Comparison of ENCODE assay signal across 8 cellular contexts in genomic region chr22:24583221-24583971, GRCh38. TPM values are rescaled to one million over a fixed set of nuclear protein-coding genes. Genes with fewer than 3 reads are reported as not detected.
DNase-seq lines count a peak whose midpoint lies in the region; ATAC-seq, FAIRE-seq and TF ChIP-seq lines count a peak whose summit lies in the region.

No MANE protein-coding gene starts in this region.

- WGBS in H1 (ENCODE audit: extremely low coverage in 1 of 2, insufficient coverage in 1 of 2, insufficient read length in 1 of 2, insufficient replicate concordance in 2 of 2, low coverage in 1 of 2, low lambda C conversion rate in 2 of 2, missing lambda C conversion rate in 1 of 2), 2 experiments = 87% methylated on average over 17 of the region's 17 CpGs; no CpG with 5 or more reads in 1 of the 2 experiments

- peak overlapping the region; percentile 75; the same call in 1 of the 2 replicates for H2AK5ac ChIP-seq in H1 (ENCODE audit: low read depth, low read length)

- no peak overlapping the region for H3K4ac ChIP-seq in H1 (replicated peaks; ENCODE audit: insufficient read length, low read depth, low read length)

- no peak overlapping the region for H3K18ac ChIP-seq in H1 (ENCODE audit: extremely low read depth, low read length)

- no peak for FAIRE-seq in H1 (lab: Jason Lieb, UNC)

- H3K27me3 ChIP-seq in H1 (replicated peaks in 1 of 4; ENCODE audit: control insufficient read depth in 3 of 4, extremely low read depth in 1 of 4, insufficient read depth in 3 of 4, low read length in 3 of 4) = no peaks in the 10 kb centered on the region

- no peak overlapping the region for H3K4me2 ChIP-seq in H1 (ENCODE audit: insufficient read depth in 1 of 2, low read depth in 2 of 2, low read length in 2 of 2)

- 0 out of 2 replicates have a peak overlapping the region, but pooled peaks have one; percentile 7 for H2BK12ac ChIP-seq in H1 (ENCODE audit: low read depth, low read length)

- no peak overlapping the region for H2BK120ac ChIP-seq in H1 (replicated peaks; ENCODE audit: low read depth, low read length)

- no peak overlapping the region for H3K56ac ChIP-seq in H1 (replicated peaks; ENCODE audit: insufficient read length, low read depth, low read length)

- no peak overlapping the region for H4K8ac ChIP-seq in H1 (ENCODE audit: extremely low read depth, insufficient read depth, low read length)

- no peaks in the 10 kb centered on the region for H3K4me1 ChIP-seq in H1 (replicated peaks in 1 of 4; ENCODE audit: control insufficient read depth in 3 of 4, insufficient read depth in 4 of 4, low read length in 3 of 4)

- peaks cover 3% of the 10 kb centered on the region for H3K36me3 Mint-ChIP-seq in nephron (ENCODE audit: low read depth)
- no peaks in the 10 kb centered on the region for H3K36me3 Mint-ChIP-seq in immature natural killer cell

- TF ChIP-seq CTCF in H1 (IDR thresholded peaks at IDR 0.05; ENCODE audit: control extremely low read depth in 1 of 3, insufficient read depth in 1 of 3, low read depth in 1 of 3, low read length in 3 of 3) = no peak
- no peak for TF ChIP-seq CTCF in nephron (IDR thresholded peaks at IDR 0.05; ENCODE audit: unreplicated experiment in 3 of 3)
- no peak for TF ChIP-seq CTCF in omental fat pad (IDR thresholded peaks at IDR 0.05)

- no peak for TF ChIP-seq EP300 in H1 (IDR thresholded peaks at IDR 0.05; ENCODE audit: borderline replicate concordance in 1 of 2, low read depth in 2 of 2, low read length in 2 of 2)

- DNase-seq in DMS153 treated with DMSO at 0.1 percent for 48 hours (lab: John Stamatoyannopoulos, UW; ENCODE audit: unreplicated experiment) = peak; percentile 60
- DNase-seq in NCI-H2081 treated with DMSO at 0.1 percent for 48 hours (lab: John Stamatoyannopoulos, UW) = peak; percentile 25
- DNase-seq in H1 (ENCODE audit: low read depth in 1 of 2, low spot score in 2 of 2) = no peak
- DNase-seq in immature natural killer cell = no peak
- DNase-seq in occipital lobe (lab: John Stamatoyannopoulos, UW) = no peak
- DNase-seq in activated CD4-positive, alpha-beta T cell treated with anti-CD3 and anti-CD28 coated beads for 4 hours = no peak
- DNase-seq in omental fat pad (ENCODE audit: low spot score) = no peak

- TF ChIP-seq RAD21 in H1 (IDR thresholded peaks at IDR 0.05 in 1 of 2, conservative IDR thresholded peaks at IDR 0.05 in 1 of 2; ENCODE audit: low read depth in 2 of 2, low read length in 2 of 2) = no peak

- no peak overlapping the region for H2BK15ac ChIP-seq in H1 (ENCODE audit: low read length)

- TF ChIP-seq POLR2A in H1 (IDR thresholded peaks at IDR 0.05; ENCODE audit: control extremely low read depth in 1 of 2, low read depth in 2 of 2, low read length in 2 of 2) = no peak

- H3K4me3 ChIP-seq in H1 (ENCODE audit: extremely low read depth in 1 of 4, insufficient read depth in 2 of 4, low read depth in 3 of 4, low read length in 4 of 4) = no peak overlapping the region

- POLR2A ChIA-PET in H1 (lab: Charles Lee; ENCODE audit: partially characterized antibody) = interaction anchor here (0.7 to 4.4 kb wide), 13 partner anchors 8 to 32 kb away, joined by 3 to 38 read pairs (median 5); partner anchors contain the start of genes GUCD1, LRRC75B and SNRPD3

- H3K14ac ChIP-seq in H1 (ENCODE audit: insufficient read length) = no peak overlapping the region

- no peaks in the 10 kb centered on the region for H3K79me2 ChIP-seq in H1 (ENCODE audit: control insufficient read depth in 1 of 2, insufficient read depth in 2 of 2, low read length in 2 of 2)

- H4K91ac ChIP-seq in H1 (replicated peaks; ENCODE audit: insufficient read length, low read length) = no peak overlapping the region

- H3K79me1 ChIP-seq in H1 (ENCODE audit: low read depth, low read length) = no peaks in the 10 kb centered on the region

- no peak overlapping the region for H2AFZ ChIP-seq in H1 (ENCODE audit: low read length)

- peaks cover 0 to 5% (median under 1%) of the 10 kb centered on the region in 4 experiments; a peak in 3 of 8 replicates for H3K36me3 ChIP-seq in H1 (ENCODE audit: control insufficient read depth in 2 of 4, insufficient read depth in 4 of 4, low read length in 3 of 4)

- no peaks in the 10 kb centered on the region for H3K27me3 Mint-ChIP-seq in nephron (ENCODE audit: low read depth)
- H3K27me3 Mint-ChIP-seq in immature natural killer cell (ENCODE audit: low read depth in 3 of 3) = no peaks in the 10 kb centered on the region

- H3K23ac ChIP-seq in H1 (ENCODE audit: insufficient read length) = no peak overlapping the region

- H2BK20ac ChIP-seq in H1 (ENCODE audit: low read length) = no peak overlapping the region

- H2BK5ac ChIP-seq in H1 (ENCODE audit: low read depth, low read length) = no peak overlapping the region

- no peak overlapping the region for H3K27ac ChIP-seq in H1 (ENCODE audit: low read depth, low read length)

- no peak overlapping the region for H4K5ac ChIP-seq in H1 (ENCODE audit: insufficient read length, low read depth, low read length)

- H3K27ac Mint-ChIP-seq in nephron (peak overlapping the region; percentile 88 to 97 (median 95)), immature natural killer cell (no peak overlapping the region)

- H3K4me3 Mint-ChIP-seq in nephron = peak overlapping the region in 1 of 3 experiments; percentile 15
- H3K4me3 Mint-ChIP-seq in immature natural killer cell = no peak overlapping the region

- no peaks in the 10 kb centered on the region for H3K9me3 ChIP-seq in H1 (ENCODE audit: insufficient read depth in 2 of 2, low read depth in 1 of 2, low read length in 1 of 2)

- CTCF ChIA-PET in H1 (lab: Charles Lee; ENCODE audit: partially characterized antibody) = interaction anchor here (0.7 kb wide), 1 partner anchor 60 kb away, joined by 3 read pairs; no protein-coding TSS in a partner anchor

- no peaks in the 10 kb centered on the region for H3K9me3 Mint-ChIP-seq in nephron
- H3K9me3 Mint-ChIP-seq in immature natural killer cell = no peaks in the 10 kb centered on the region

- no peaks in the 10 kb centered on the region for H3K23me2 ChIP-seq in H1 (ENCODE audit: low read depth, low read length)

- H3K9ac ChIP-seq in H1 (replicated peaks in 1 of 4; ENCODE audit: extremely low read depth in 1 of 4, low read depth in 3 of 4, low read length in 3 of 4) = no peak overlapping the region

- peaks cover 0 to 2% of the 10 kb centered on the region in 2 experiments for H4K20me1 ChIP-seq in H1 (replicated peaks in 1 of 2; ENCODE audit: control insufficient read depth in 1 of 2, insufficient read depth in 2 of 2, low read length in 2 of 2)

- no peak for ATAC-seq in omental fat pad (ENCODE audit: low FRiP score)

- H3K4me1 Mint-ChIP-seq in nephron (peaks cover 20% of the 10 kb centered on the region), immature natural killer cell (no peaks in the 10 kb centered on the region)

RNA-seq across cellular contexts. Expression of gene LRRC75B, which starts 9.5 kb away (rescaled TPM):
- total RNA-seq in H1 (2021; fragmentation: NEBNext Ultra II Directional; extraction: Animal tissue kit (Norgen Biotek cat#: 25700)) = 10.9 and 12.2 TPM in 2 replicates
- polyA plus RNA-seq in H1 (2011; rRNA removed) (26.6 and 39.0 TPM in 2 replicates), immature natural killer cell (1 to 10 TPM; 2.1 to 2.9 (median 2.7) TPM)
- polyA plus RNA-seq in H1 (2011; cell fraction: cytosol; rRNA removed) = 29.2 TPM
- polyA plus RNA-seq in H1 (2011; cell fraction: nucleus; rRNA removed) = 132 TPM
- polyA plus RNA-seq in H1 (2012, experiment 1 of 2) = 7.7 to 16.2 TPM (median 15.1 TPM) in 4 replicates
- polyA plus RNA-seq in H1 (2012, experiment 2 of 2) = 8.9 TPM
- polyA plus RNA-seq in H1 (2013, experiment 1 of 2) = 9.3 TPM
- 7.8 TPM for polyA plus RNA-seq in H1 (2013, experiment 2 of 2)
- 8.1 and 8.4 TPM in 2 replicates for polyA minus RNA-seq in H1 (2011; rRNA and poly(A)+ RNA removed)
- polyA minus RNA-seq in H1 (2011; cell fraction: cytosol; rRNA and poly(A)+ RNA removed) = 8.7 TPM
- 19.6 TPM for polyA minus RNA-seq in H1 (2011; cell fraction: nucleus; rRNA and poly(A)+ RNA removed)
- total RNA-seq in occipital lobe (5.3 TPM), omental fat pad (1 to 10 TPM; 4.1 to 7.0 (median 5.7) TPM)

RNA-seq across cellular contexts. Expression of gene GGT1, which starts 19.6 kb away (rescaled TPM):
- 14.0 and 14.4 TPM in 2 replicates for total RNA-seq in H1 (2021; fragmentation: NEBNext Ultra II Directional; extraction: Animal tissue kit (Norgen Biotek cat#: 25700))
- polyA plus RNA-seq in H1 (2011; rRNA removed) (29.2 and 44.8 TPM in 2 replicates), immature natural killer cell (1 to 10 TPM in 2 of 3 donors, not detected in 1; 1.2 to 4.8 TPM)
- 29.3 TPM for polyA plus RNA-seq in H1 (2011; cell fraction: cytosol; rRNA removed)
- polyA plus RNA-seq in H1 (2011; cell fraction: nucleus; rRNA removed) = 46.8 TPM
- 8.0 to 18.8 TPM (median 17.1 TPM) in 4 replicates for polyA plus RNA-seq in H1 (2012, experiment 1 of 2)
- polyA plus RNA-seq in H1 (2012, experiment 2 of 2) = 14.4 TPM
- polyA plus RNA-seq in H1 (2013, experiment 1 of 2) = 13.9 TPM
- 11.9 TPM for polyA plus RNA-seq in H1 (2013, experiment 2 of 2)
- 7.5 and 9.6 TPM in 2 replicates for polyA minus RNA-seq in H1 (2011; rRNA and poly(A)+ RNA removed)
- 10.5 TPM for polyA minus RNA-seq in H1 (2011; cell fraction: cytosol; rRNA and poly(A)+ RNA removed)
- 11.2 TPM for polyA minus RNA-seq in H1 (2011; cell fraction: nucleus; rRNA and poly(A)+ RNA removed)
- total RNA-seq in occipital lobe (2.2 TPM), omental fat pad (1 to 10 TPM; 1.1 to 5.5 (median 4.5) TPM)

RNA-seq across cellular contexts. Expression of gene SNRPD3, which starts 27.6 kb away (rescaled TPM):
- 200 TPM in 2 replicates for total RNA-seq in H1 (2021; fragmentation: NEBNext Ultra II Directional; extraction: Animal tissue kit (Norgen Biotek cat#: 25700))
- polyA plus RNA-seq in H1 (2011; rRNA removed) (258 and 455 TPM in 2 replicates), immature natural killer cell (100 to 1,000 TPM in 2 of 3 donors, 10 to 100 TPM in 1; 56.6 to 116 (median 113) TPM)
- 394 TPM for polyA plus RNA-seq in H1 (2011; cell fraction: cytosol; rRNA removed)
- polyA plus RNA-seq in H1 (2011; cell fraction: nucleus; rRNA removed) = 159 TPM
- 341 to 525 TPM (median 423 TPM) in 4 replicates for polyA plus RNA-seq in H1 (2012, experiment 1 of 2)
- 66.4 TPM for polyA plus RNA-seq in H1 (2012, experiment 2 of 2)
- polyA plus RNA-seq in H1 (2013, experiment 1 of 2) = 141 TPM
- 143 TPM for polyA plus RNA-seq in H1 (2013, experiment 2 of 2)
- 289 and 329 TPM in 2 replicates for polyA minus RNA-seq in H1 (2011; rRNA and poly(A)+ RNA removed)
- 131 TPM for polyA minus RNA-seq in H1 (2011; cell fraction: cytosol; rRNA and poly(A)+ RNA removed)
- 174 TPM for polyA minus RNA-seq in H1 (2011; cell fraction: nucleus; rRNA and poly(A)+ RNA removed)
- total RNA-seq in occipital lobe (124 TPM), omental fat pad (100 to 1,000 TPM; 107 to 135 (median 115) TPM)

RNA-seq across cellular contexts. Expression of gene GUCD1, which starts 28.5 kb away (rescaled TPM):
- total RNA-seq in H1 (2021; fragmentation: NEBNext Ultra II Directional; extraction: Animal tissue kit (Norgen Biotek cat#: 25700)) = 74.3 and 85.2 TPM in 2 replicates
- polyA plus RNA-seq in H1 (2011; rRNA removed) = 128 and 135 TPM in 2 replicates
- 100 TPM for polyA plus RNA-seq in H1 (2011; cell fraction: cytosol; rRNA removed)
- 98.6 TPM for polyA plus RNA-seq in H1 (2011; cell fraction: nucleus; rRNA removed)
- polyA plus RNA-seq in H1 (2012, experiment 1 of 2) = 70.9 to 98.5 TPM (median 87.2 TPM) in 4 replicates
- 95.0 TPM for polyA plus RNA-seq in H1 (2012, experiment 2 of 2)
- 47.8 TPM for polyA plus RNA-seq in H1 (2013, experiment 1 of 2)
- polyA plus RNA-seq in H1 (2013, experiment 2 of 2) = 47.2 TPM
- 129 and 150 TPM in 2 replicates for polyA minus RNA-seq in H1 (2011; rRNA and poly(A)+ RNA removed)
- polyA minus RNA-seq in H1 (2011; cell fraction: cytosol; rRNA and poly(A)+ RNA removed) = 79.6 TPM
- polyA minus RNA-seq in H1 (2011; cell fraction: nucleus; rRNA and poly(A)+ RNA removed) = 67.6 TPM
- 10 to 100 TPM; 41.1 to 65.1 (median 64.1) TPM for polyA plus RNA-seq in immature natural killer cell
- 48.7 TPM for total RNA-seq in occipital lobe
- total RNA-seq in omental fat pad = 100 to 1,000 TPM; 105 to 179 (median 171) TPM

Comparison
In these comparisons a context has a peak if more than half of its experiments do, and no peak if none do; other contexts are left out.
1. DNase-seq: peak in DMS153 treated with DMSO at 0.1 percent for 48 hours (single experiment) and NCI-H2081 treated with DMSO at 0.1 percent for 48 hours (single experiment); none in H1 (0 of 2), immature natural killer cell (0 of 3), occipital lobe (single experiment), activated CD4-positive, alpha-beta T cell treated with anti-CD3 and anti-CD28 coated beads for 4 hours (0 of 2) and omental fat pad (single experiment).
2. H3K27ac Mint-ChIP-seq: peak in nephron (3 of 3); none in immature natural killer cell (0 of 6).